ENCODE assay signal across 12 cellular contexts in the genomic region with DNA sequence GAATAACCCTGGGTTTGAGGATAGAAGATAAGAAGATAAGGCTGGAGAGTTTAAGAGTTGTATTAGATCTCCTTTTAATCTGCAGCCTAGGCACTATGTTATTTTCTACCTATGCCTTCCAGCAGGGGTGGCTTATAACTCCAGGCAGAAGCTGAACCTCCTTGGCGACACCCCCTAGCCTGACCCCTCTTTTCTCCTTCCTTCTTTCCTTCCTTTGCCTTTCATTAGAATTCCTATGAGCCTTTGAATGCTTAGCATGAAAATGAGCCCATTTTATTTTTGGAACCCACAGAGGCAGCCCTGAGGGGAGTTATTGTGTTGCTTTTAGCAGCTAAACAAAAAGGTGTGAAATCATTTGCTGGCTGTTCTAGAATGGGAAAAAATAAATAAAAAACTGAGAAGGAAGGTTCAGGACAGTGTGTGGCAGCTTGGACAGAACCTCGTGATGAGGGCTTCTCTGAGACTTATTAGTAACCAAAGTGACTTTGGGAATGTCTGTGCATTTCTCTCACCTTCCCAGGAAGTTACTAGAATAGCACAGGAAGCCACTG.
"Had no signal": no experiment of that assay in that cellular context is flagged by ENCODE, and none has a peak within 500 bp of the region (broad histone marks: within the 10 kb centered on the region; RNA-seq: fewer than 3 reads in every experiment).

No MANE protein-coding gene starts in this region.

- H3K4me3 Mint-ChIP-seq: activated T-helper 1 cell treated with anti-CD3 and anti-CD28 coated beads, Interleukin-12 subunit alpha, Interleukin-12 subunit beta, Interleukin-2, Interleukin-4 antibody, amounts not matched to agents 30 ng/mL and 10 ng/mL and 1 ng/mL, durations not matched to agents 14 hours and 24 hours and 36 hours; nephron progenitor cell had no signal

- DNase-seq: activated CD4-positive, alpha-beta T cell treated with anti-CD3 and anti-CD28 coated beads, Interleukin-2, amount 50 U/mL, for 1 hour; activated CD8-positive, alpha-beta memory T cell treated with anti-CD3 and anti-CD28 coated beads for 24 hours; esophagus squamous epithelium; nephron progenitor cell; psoas muscle; spleen; stomach; SW 1271; testis; upper lobe of left lung had no signal

- H3K9me3 Mint-ChIP-seq: activated T-helper 1 cell treated with anti-CD3 and anti-CD28 coated beads, Interleukin-12 subunit alpha, Interleukin-12 subunit beta, Interleukin-2, Interleukin-4 antibody, amounts not matched to agents 30 ng/mL and 10 ng/mL and 1 ng/mL, durations not matched to agents 14 hours and 24 hours and 36 hours; nephron progenitor cell had no signal

- ATAC-seq: psoas muscle, sciatic nerve had no signal

- H3K27ac Mint-ChIP-seq: activated T-helper 1 cell treated with anti-CD3 and anti-CD28 coated beads, Interleukin-12 subunit alpha, Interleukin-12 subunit beta, Interleukin-2, Interleukin-4 antibody, amounts not matched to agents 30 ng/mL and 10 ng/mL and 1 ng/mL, durations not matched to agents 14 hours and 24 hours and 36 hours; nephron progenitor cell had no signal
